ENCODE assay signal across 11 cellular contexts in genomic region chr4:155900402-155900801, GRCh38. TPM values are rescaled to one million over a fixed set of nuclear protein-coding genes. Genes with fewer than 3 reads are reported as not detected.
DNase-seq lines count a peak whose midpoint lies in the region; ATAC-seq and TF ChIP-seq lines count a peak whose summit lies in the region.
"Had no signal": no experiment of that assay in that cellular context is flagged by ENCODE, and none has a peak within 500 bp of the region (broad histone marks: within the 10 kb centered on the region; RNA-seq: fewer than 3 reads in every experiment).

No MANE protein-coding gene starts in this region.

- intact Hi-C loops in mucosa of descending colon (cut with DNase I, micrococcal nuclease), result no loop called here

- H3K4me1 ChIP-seq in fibroblast of lung (ENCODE audit: control insufficient read depth, extremely low read depth, insufficient read depth, low read length) (peaks cover 6% of the 10 kb centered on the region), mucosa of descending colon (ENCODE audit: low read depth) (no peaks in the 10 kb centered on the region)
- H3K4me1 ChIP-seq: parathyroid adenoma, thyroid gland had no signal

- H3K27me3 Mint-ChIP-seq in immature natural killer cell (ENCODE audit: low read depth in 3 of 3), result no peaks in the 10 kb centered on the region

- no peak overlapping the region for H3K9ac ChIP-seq in fibroblast of lung (ENCODE audit: insufficient read depth, low read length)
- H3K9ac ChIP-seq: parathyroid adenoma had no signal

- H3K27me3 ChIP-seq in MG63, result no peaks in the 10 kb centered on the region
- H3K27me3 ChIP-seq in fibroblast of lung (ENCODE audit: control insufficient read depth, insufficient read depth, low read length), result no peaks in the 10 kb centered on the region
- H3K27me3 ChIP-seq: thyroid gland had no signal

- H3K4me3 ChIP-seq in MG63, result no peak overlapping the region
- no peak overlapping the region for H3K4me3 ChIP-seq in fibroblast of lung (replicated peaks in 1 of 4; ENCODE audit: control extremely low read depth in 1 of 4, insufficient read depth in 1 of 4, low read depth in 3 of 4, low read length in 4 of 4)
- H3K4me3 ChIP-seq in mucosa of descending colon, result no peak overlapping the region
- H3K4me3 ChIP-seq: thyroid gland had no signal

- no peak overlapping the region for H3K27ac Mint-ChIP-seq in immature natural killer cell

- H4K20me1 ChIP-seq in fibroblast of lung (ENCODE audit: control insufficient read depth, extremely low read depth, insufficient read depth, low read length), result no peaks in the 10 kb centered on the region

- H3K4me3 Mint-ChIP-seq in immature natural killer cell, result no peak overlapping the region

- no peak for TF ChIP-seq CTCF in fibroblast of lung (conservative IDR thresholded peaks at IDR 0.05 in 1 of 2, IDR thresholded peaks at IDR 0.05 in 1 of 2; ENCODE audit: low read depth in 1 of 2, low read length in 2 of 2)
- TF ChIP-seq CTCF in mucosa of descending colon (IDR thresholded peaks at IDR 0.05), result no peak

- H3K4me2 ChIP-seq in fibroblast of lung (ENCODE audit: extremely low read depth, insufficient read depth, low read length), result no peak overlapping the region

- H2AFZ ChIP-seq in fibroblast of lung (ENCODE audit: low read length), result no peak overlapping the region
- H2AFZ ChIP-seq: parathyroid adenoma had no signal

- DNase-seq in EH (ENCODE audit: low read depth) (peak; percentile 84), MG63 (peak; percentile 4), fibroblast of lung (ENCODE audit: low read depth in 2 of 2) (peak; percentile 81 to 88), mucosa of descending colon (no peak), NOMO-1 treated with DMSO at 0.1 percent for 48 hours (lab: John Stamatoyannopoulos, UW; ENCODE audit: unreplicated experiment) (no peak), immature natural killer cell (no peak)
- DNase-seq: NCI-H774, thyroid gland had no signal

- ATAC-seq in mucosa of descending colon (peak; percentile 15), GM21737 (IDR thresholded peaks at IDR 0.05; ENCODE audit: unreplicated experiment) (no peak), GM21423 (IDR thresholded peaks at IDR 0.05; ENCODE audit: unreplicated experiment) (no peak)

- no peaks in the 10 kb centered on the region for H3K79me2 ChIP-seq in fibroblast of lung (ENCODE audit: control insufficient read depth, insufficient read depth, low read length)
- H3K79me2 ChIP-seq: parathyroid adenoma had no signal

- H3K9me3 Mint-ChIP-seq in immature natural killer cell, result peaks cover under 1 to 11% (median 8%) of the 10 kb centered on the region in 6 donors

- no peaks in the 10 kb centered on the region for H3K4me1 Mint-ChIP-seq in immature natural killer cell

- no peak overlapping the region for H3K27ac ChIP-seq in fibroblast of lung (ENCODE audit: insufficient read depth, low read length)
- H3K27ac ChIP-seq: parathyroid adenoma, thyroid gland had no signal

- H3K36me3 ChIP-seq in MG63 (no peaks in the 10 kb centered on the region), fibroblast of lung (ENCODE audit: control insufficient read depth, insufficient read depth, low read length) (no peaks in the 10 kb centered on the region), mucosa of descending colon (ENCODE audit: low read depth) (no peaks in the 10 kb centered on the region)
- H3K36me3 ChIP-seq: thyroid gland had no signal

- H3K36me3 Mint-ChIP-seq in immature natural killer cell, result no peaks in the 10 kb centered on the region

- H3K9me3 ChIP-seq in MG63, result no peaks in the 10 kb centered on the region
- H3K9me3 ChIP-seq in fibroblast of lung (ENCODE audit: control insufficient read depth, insufficient read depth, low read depth, low read length), result no peaks in the 10 kb centered on the region
- H3K9me3 ChIP-seq in mucosa of descending colon, result no peaks in the 10 kb centered on the region
- H3K9me3 ChIP-seq: thyroid gland had no signal

RNA-seq across cellular contexts. Expression of gene TDO2, which starts 3.1 kb away (rescaled TPM):
- not detected in 2 replicates for total RNA-seq in MG63 (2014; rRNA removed; shearing (Covaris generic); ENCODE audit: low replicate concordance)
- total RNA-seq in fibroblast of lung (1.5 and 14.4 TPM in 2 replicates), mucosa of descending colon (under 1 TPM; 0.35 to 0.70 (median 0.58) TPM)
- polyA plus RNA-seq in fibroblast of lung (0.09 and 0.26 TPM in 2 replicates), immature natural killer cell (not detected)
- polyA plus RNA-seq in fibroblast of lung (2012), result 0.21 and 0.34 TPM in 2 replicates
- polyA minus RNA-seq in fibroblast of lung (ENCODE audit: low replicate concordance), result not detected in 2 replicates
- total RNA-seq: thyroid gland had no signal

RNA-seq across cellular contexts. Expression of gene ASIC5, which starts 34.3 kb away (rescaled TPM):
- total RNA-seq in MG63 (2014; rRNA removed; shearing (Covaris generic); ENCODE audit: low replicate concordance), result not detected in 2 replicates
- not detected in 2 replicates for total RNA-seq in fibroblast of lung
- polyA plus RNA-seq in fibroblast of lung, result not detected in 2 replicates
- polyA plus RNA-seq in fibroblast of lung (2012), result not detected in 2 replicates
- not detected in 2 replicates for polyA minus RNA-seq in fibroblast of lung (ENCODE audit: low replicate concordance)
- not detected for total RNA-seq in mucosa of descending colon
- not detected for polyA plus RNA-seq in immature natural killer cell
- total RNA-seq: thyroid gland had no signal

RNA-seq across cellular contexts. Expression of gene CTSO, which starts 53.3 kb away (rescaled TPM):
- 0.63 and 1.8 TPM in 2 replicates for total RNA-seq in MG63 (2014; rRNA removed; shearing (Covaris generic); ENCODE audit: low replicate concordance)
- total RNA-seq in fibroblast of lung (22.1 and 23.6 TPM in 2 replicates), mucosa of descending colon (10 to 100 TPM; 16.3 to 19.0 (median 18.7) TPM)
- polyA plus RNA-seq in fibroblast of lung (13.7 and 47.3 TPM in 2 replicates), immature natural killer cell (10 to 100 TPM; 44.7 to 88.0 (median 58.1) TPM)
- 7.6 and 24.4 TPM in 2 replicates for polyA plus RNA-seq in fibroblast of lung (2012)
- 2.2 and 3.3 TPM in 2 replicates for polyA minus RNA-seq in fibroblast of lung (ENCODE audit: low replicate concordance)

Comparison
In these comparisons a context has a peak if more than half of its experiments do, and no peak if none do; other contexts are left out.
1. DNase-seq: peak in EH (single experiment), MG63 (single experiment) and fibroblast of lung (2 of 2); none in mucosa of descending colon (0 of 3), NOMO-1 treated with DMSO at 0.1 percent for 48 hours (single experiment) and immature natural killer cell (0 of 3).